In genomic region chrX:155457761-155458447, GRCh38 we compare ENCODE assay signal across 8 cellular contexts. TPM values are rescaled to one million over a fixed set of nuclear protein-coding genes. Genes with fewer than 3 reads are reported as not detected.
DNase-seq lines count a peak whose midpoint lies in the region; ATAC-seq and TF ChIP-seq lines count a peak whose summit lies in the region.
"Not testable (repeated sequence)": the region's sequence is repeated elsewhere in the genome, so short reads cannot be mapped to it uniquely, and the experiment has no call there.

No MANE protein-coding gene starts in this region.

- intact Hi-C loops in heart right ventricle (cut with DNase I); sciatic nerve (cut with DNase I): not testable (repeated sequence)

- TF ChIP-seq CTCF in heart right ventricle (IDR thresholded peaks at IDR 0.05): not testable (repeated sequence)

- not testable (repeated sequence) for H3K4me3 ChIP-seq in heart right ventricle

- not testable (repeated sequence) for DNase-seq in heart right ventricle; sciatic nerve (ENCODE audit: low spot score)

- not testable (repeated sequence) for H3K9me3 ChIP-seq in heart right ventricle

- not testable (repeated sequence) for H3K36me3 ChIP-seq in heart right ventricle

- not testable (repeated sequence) for H3K4me1 ChIP-seq in heart right ventricle

- no CpG with 5 or more reads among the region's 97 CpGs for WGBS in heart right ventricle, 2 donors

- ATAC-seq in GM18517 (IDR thresholded peaks at IDR 0.05; ENCODE audit: unreplicated experiment) (peak; percentile 71), GM19438 (IDR thresholded peaks at IDR 0.05; ENCODE audit: low read depth, unreplicated experiment) (peak; percentile 41), GM21786 (IDR thresholded peaks at IDR 0.05; ENCODE audit: unreplicated experiment) (peak; percentile 57), HG02973 (IDR thresholded peaks at IDR 0.05; ENCODE audit: unreplicated experiment) (peak; percentile 48), HG03432 (IDR thresholded peaks at IDR 0.05; ENCODE audit: unreplicated experiment) (peak; percentile 61), heart right ventricle (peak; percentile 73 to 84 (median 81)), sciatic nerve (peak; percentile 58)
- peak; percentile 54 to 67 for ATAC-seq in activated CD4-positive, CD25-positive, alpha-beta regulatory T cell treated with anti-CD3 and anti-CD28 coated beads, Interleukin-2, amount 50 U/mL, for 24 hours

- H3K27me3 ChIP-seq in heart right ventricle: not testable (repeated sequence)

- H3K27ac ChIP-seq in heart right ventricle: not testable (repeated sequence)

RNA-seq across cellular contexts. Expression of gene F8A3, which starts 0.5 kb away (rescaled TPM):
- 10 to 100 TPM in 5 of 10 donors, 1 to 10 TPM in 3, not detected in 2; 5.3 to 18.0 (median 11.2) TPM for total RNA-seq in heart right ventricle
- 1 to 10 TPM in 1 of 2 donors, not detected in 1; 3.8 TPM for polyA plus RNA-seq in heart right ventricle
- not detected for total RNA-seq in sciatic nerve
